In genomic region chrX:119236599-119237525, GRCh38 we compare ENCODE assay signal across 8 cellular contexts. TPM values are rescaled to one million over a fixed set of nuclear protein-coding genes. Genes with fewer than 3 reads are reported as not detected.
DNase-seq lines count a peak whose midpoint lies in the region; ATAC-seq and TF ChIP-seq lines count a peak whose summit lies in the region.

No MANE protein-coding gene starts in this region.

- H3K36me3 Mint-ChIP-seq in activated T-cell treated with anti-CD3 and anti-CD28 coated beads, Interleukin-2, amount 50 U/mL, for 24 hours (ENCODE audit: low read depth) = peaks cover 34% of the 10 kb centered on the region
- H3K36me3 Mint-ChIP-seq in nephron (ENCODE audit: low read depth) = peaks cover 21% of the 10 kb centered on the region

- TF ChIP-seq CTCF in nephron (IDR thresholded peaks at IDR 0.05; ENCODE audit: unreplicated experiment in 3 of 3) = no peak

- peak overlapping the region; percentile 79 for H3K4me3 Mint-ChIP-seq in activated T-cell treated with anti-CD3 and anti-CD28 coated beads, Interleukin-2, amount 50 U/mL, for 24 hours
- H3K4me3 Mint-ChIP-seq in nephron = peak overlapping the region; percentile 90 to 96 (median 94)

- H3K4me1 Mint-ChIP-seq in activated T-cell treated with anti-CD3 and anti-CD28 coated beads, Interleukin-2, amount 50 U/mL, for 24 hours (ENCODE audit: low read depth) = peaks cover 37% of the 10 kb centered on the region
- peaks cover 29% of the 10 kb centered on the region for H3K4me1 Mint-ChIP-seq in nephron

- peak; percentile 33 for ATAC-seq in GM18502 (IDR thresholded peaks at IDR 0.05; ENCODE audit: poor library complexity, unreplicated experiment)
- peak; percentile 31 for ATAC-seq in HG02642 (IDR thresholded peaks at IDR 0.05; ENCODE audit: poor library complexity, unreplicated experiment)

- DNase-seq in NCI-H460 (ENCODE audit: extremely low read depth, low read depth) (peak; percentile 41), fibroblast of gingiva (ENCODE audit: low read depth) (peak; percentile 72), ureter (ENCODE audit: low spot score) (peak; percentile 49), foreskin melanocyte (no peak)
- peak; percentile 50 for DNase-seq in activated T-cell treated with anti-CD3 and anti-CD28 coated beads, Interleukin-2, amount 50 U/mL, for 24 hours

- no peaks in the 10 kb centered on the region for H3K9me3 Mint-ChIP-seq in activated T-cell treated with anti-CD3 and anti-CD28 coated beads, Interleukin-2, amount 50 U/mL, for 24 hours
- no peaks in the 10 kb centered on the region for H3K9me3 Mint-ChIP-seq in nephron

- H3K27me3 Mint-ChIP-seq in activated T-cell treated with anti-CD3 and anti-CD28 coated beads, Interleukin-2, amount 50 U/mL, for 24 hours = peaks cover 26% of the 10 kb centered on the region
- H3K27me3 Mint-ChIP-seq in nephron (ENCODE audit: low read depth) = no peaks in the 10 kb centered on the region

- H3K27ac Mint-ChIP-seq in activated T-cell treated with anti-CD3 and anti-CD28 coated beads, Interleukin-2, amount 50 U/mL, for 24 hours = peak overlapping the region; percentile 42
- peak overlapping the region; percentile 87 to 97 (median 91) for H3K27ac Mint-ChIP-seq in nephron

RNA-seq across cellular contexts. Expression of gene PGRMC1, which starts 0.8 kb away (rescaled TPM):
- 172 and 173 TPM in 2 replicates for total RNA-seq in NCI-H460 (2014; rRNA removed; shearing (Covaris generic))
- 204 and 242 TPM in 2 replicates for polyA plus RNA-seq in NCI-H460 (2014; cell fraction: nucleus; rRNA removed)
- total RNA-seq in ureter = 112 TPM
